12 cellular contexts compared by ENCODE assay signal in the genomic region with DNA sequence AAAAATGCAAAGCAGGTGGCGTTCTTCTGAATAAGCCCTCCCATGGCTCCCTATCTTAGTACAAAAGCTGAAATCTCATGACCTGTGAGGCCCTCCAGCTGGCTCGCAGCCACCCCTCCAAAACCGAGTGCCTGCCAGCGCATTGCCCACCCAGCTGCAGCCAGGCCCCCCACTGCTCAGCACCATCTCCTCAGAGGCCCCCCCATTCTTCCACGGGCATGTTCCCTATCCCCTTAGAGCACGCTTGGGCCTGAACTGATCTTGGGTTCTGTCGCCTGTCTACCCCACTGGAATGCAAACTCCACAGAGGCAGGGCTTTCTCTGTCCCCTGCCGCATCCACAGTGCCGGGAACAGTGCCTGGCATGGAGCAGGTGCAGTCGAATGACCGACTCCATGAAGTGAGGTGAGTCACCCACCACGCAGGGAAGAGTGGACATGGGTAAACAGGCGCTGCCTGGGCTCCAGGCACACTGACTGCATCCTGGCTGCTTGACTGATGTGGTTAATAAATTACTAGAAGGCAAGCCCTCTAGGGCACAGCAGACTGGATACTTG. TPM values are rescaled to one million over a fixed set of nuclear protein-coding genes. Genes with fewer than 3 reads are reported as not detected.
A peak's percentile ranks its signal among the peaks of the same experiment; 100 is the strongest.
DNase-seq lines count a peak whose midpoint lies in the region; ATAC-seq, FAIRE-seq and TF ChIP-seq lines count a peak whose summit lies in the region.
"Had no signal": no experiment of that assay in that cellular context is flagged by ENCODE, and none has a peak within 500 bp of the region (broad histone marks: within the 10 kb centered on the region; RNA-seq: fewer than 3 reads in every experiment).

No MANE protein-coding gene starts in this region.

- TF ChIP-seq CTCF in A549 (IDR thresholded peaks at IDR 0.05) (no peak), body of pancreas (IDR thresholded peaks at IDR 0.05) (no peak), HepG2 (CRISPR knock-in tag; IDR thresholded peaks at IDR 0.05) (no peak)

- FAIRE-seq in A549 (lab: Jason Lieb, UNC), result no peak
- no peak for FAIRE-seq in HepG2 (lab: Jason Lieb, UNC)
- FAIRE-seq: H54 had no signal

- H3K9ac ChIP-seq in HepG2 (ENCODE audit: insufficient read depth, low read depth, low read length), result no peak overlapping the region

- intact Hi-C loops in body of pancreas (cut with DNase I), result no loop called here
- intact Hi-C loops in HepG2 (cut with micrococcal nuclease; ENCODE audit: unreplicated experiment), result no loop called here

- CTCF ChIA-PET in A549 (lab: Yijun Ruan, JAX), result interaction anchor here (1.1 to 1.9 kb wide), 2 partner anchors 25 to 435 kb away, joined by 3 to 10 read pairs; no protein-coding TSS in a partner anchor
- CTCF ChIA-PET in HepG2 (lab: Yijun Ruan, JAX; ENCODE audit: low intra/inter-chr PET ratio, low total read pairs), result no interaction called here

- no peak for TF ChIP-seq RAD21 in A549 (conservative IDR thresholded peaks at IDR 0.05 in 1 of 2, IDR thresholded peaks at IDR 0.05 in 1 of 2)
- no peak for TF ChIP-seq RAD21 in HepG2 (CRISPR knock-in tag; IDR thresholded peaks at IDR 0.05)

- ATAC-seq in A549 (peak; percentile 83 to 88), body of pancreas (peak; percentile 92), HepG2 (peak; percentile 96), HG02588 (IDR thresholded peaks at IDR 0.05; ENCODE audit: unreplicated experiment) (no peak), HG02970 (IDR thresholded peaks at IDR 0.05; ENCODE audit: low FRiP score, unreplicated experiment) (no peak)

- POLR2A ChIA-PET in A549 (lab: Yijun Ruan, JAX), result no interaction called here
- POLR2A ChIA-PET in HepG2 (lab: Yijun Ruan, JAX), result no interaction called here

- peak; percentile 68 for DNase-seq in A549 (ENCODE audit: low read depth in 1 of 2, low spot score in 1 of 2)
- peak; percentile 51 for DNase-seq in LHCN-M2 (ENCODE audit: low read depth)
- DNase-seq in body of pancreas, result peak; percentile 81 to 92 (median 91)
- peak; percentile 61 for DNase-seq in HepG2 (ENCODE audit: low spot score)
- DNase-seq in HUDEP-2 (lab: John Stamatoyannopoulos, UW; ENCODE audit: unreplicated experiment in 76 of 76), result no peak
- no peak for DNase-seq in NCI-H524 (lab: John Stamatoyannopoulos, UW)
- DNase-seq: activated CD8-positive, alpha-beta memory T cell treated with anti-CD3 and anti-CD28 coated beads, Interleukin-2, amount 50 U/mL, for 4 hours had no signal

- H2AFZ ChIP-seq in HepG2 (ENCODE audit: low read length), result no peak overlapping the region

- H4K20me1 ChIP-seq in HepG2 (ENCODE audit: insufficient read depth, low read length), result no peaks in the 10 kb centered on the region

- H3K4me1 ChIP-seq in A549 (peaks cover 28% of the 10 kb centered on the region), body of pancreas (peaks cover 16% of the 10 kb centered on the region), HepG2 (ENCODE audit: insufficient read depth, low read length) (peaks cover 12% of the 10 kb centered on the region)

- H3K36me3 ChIP-seq in body of pancreas (replicated peaks in 1 of 2; ENCODE audit: insufficient read depth in 1 of 2, low read depth in 2 of 2) (no peaks in the 10 kb centered on the region), HepG2 (replicated peaks in 1 of 2; ENCODE audit: control insufficient read depth in 1 of 2, insufficient read depth in 2 of 2, low read length in 2 of 2) (no peaks in the 10 kb centered on the region)

- 20% methylated on average over 9 of the region's 13 CpGs for WGBS in A549 (ENCODE audit: missing lambda C conversion rate)
- 29 to 33% methylated on average over 9 to 13 of the region's 13 CpGs for WGBS in body of pancreas, 2 donors
- 17% methylated on average over 11 of the region's 13 CpGs for WGBS in HepG2 (ENCODE audit: low lambda C conversion rate)

- no TSS peak for BruUV-seq in HepG2 (replicated peaks; lab: Mats Ljungman, UMichigan)

- no peaks in the 10 kb centered on the region for H3K27me3 ChIP-seq in body of pancreas
- H3K27me3 ChIP-seq in HepG2 (ENCODE audit: control insufficient read depth in 1 of 2, insufficient read depth in 2 of 2, low read length in 2 of 2), result peaks cover 1 to 59% of the 10 kb centered on the region in 2 experiments; a peak in 4 of 5 replicates

- TF ChIP-seq EP300 in A549 (IDR thresholded peaks at IDR 0.05), result no peak
- TF ChIP-seq EP300 in HepG2 (IDR thresholded peaks at IDR 0.05; ENCODE audit: low read depth in 2 of 2, low read length in 2 of 2), result no peak
- no peak for TF ChIP-seq EP300 in HepG2 (CRISPR knock-in tag; IDR thresholded peaks at IDR 0.05; ENCODE audit: borderline replicate concordance)

- H3K4me2 ChIP-seq in A549 (peak overlapping the region; percentile 80), HepG2 (ENCODE audit: low read depth, low read length) (no peak overlapping the region)

- peak overlapping the region; percentile 60 to 80; a peak in 5 of 6 replicates for H3K27ac ChIP-seq in A549
- H3K27ac ChIP-seq in body of pancreas, result peak overlapping the region; percentile 45 to 84 (median 80)
- H3K27ac ChIP-seq in HepG2 (ENCODE audit: extremely low read length, insufficient read depth, low read length), result no peak overlapping the region

- in situ Hi-C loops in HepG2 (cut with HindIII; ENCODE audit: extremely low pct_ligation_motif_present, low pct_unique_long_range_greater_than_20kb), result no loop called here

- H3K4me3 ChIP-seq in A549 (no peak overlapping the region), body of pancreas (no peak overlapping the region), HepG2 (replicated peaks in 1 of 3; ENCODE audit: insufficient read depth in 1 of 3, low read depth in 2 of 3, low read length in 3 of 3) (no peak overlapping the region)

- H3K79me2 ChIP-seq in HepG2 (ENCODE audit: insufficient read depth, low read length), result no peaks in the 10 kb centered on the region

- H3K9me3 ChIP-seq in A549, result no peaks in the 10 kb centered on the region
- H3K9me3 ChIP-seq in body of pancreas, result no peaks in the 10 kb centered on the region
- no peaks in the 10 kb centered on the region for H3K9me3 ChIP-seq in HepG2 (ENCODE audit: low read length)

- TF ChIP-seq POLR2A in A549 (IDR thresholded peaks at IDR 0.05; ENCODE audit: low read length), result no peak
- peak in 2 of 3 donors; percentile 17 to 36 for TF ChIP-seq POLR2A in body of pancreas (IDR thresholded peaks at IDR 0.05)
- no peak for TF ChIP-seq POLR2A in HepG2 (IDR thresholded peaks at IDR 0.05; ENCODE audit: insufficient read depth in 1 of 2, low read depth in 2 of 2, low read length in 2 of 2)

RNA-seq across cellular contexts. Expression of a gene that starts 11.3 kb away (rescaled TPM):
- polyA plus RNA-seq in A549 (2011; rRNA removed), result 1.1 and 1.2 TPM in 2 replicates
- 0.16 and 0.21 TPM in 2 replicates for polyA plus RNA-seq in A549 (2012; cell fraction: cytosol; rRNA removed)
- 0.11 and 0.18 TPM in 2 replicates for polyA plus RNA-seq in A549 (2012; cell fraction: nucleus; rRNA removed)
- polyA plus RNA-seq in A549 (2017; fragmentation: RNase III; extraction: RNeasy Plus Mini Kit Qiagen cat#74134 plus additional on column Dnase treatment), result 0.46 to 0.51 TPM (median 0.47 TPM) in 3 replicates
- polyA minus RNA-seq in A549 (2011; rRNA and poly(A)+ RNA removed), result 0.39 and 0.66 TPM in 2 replicates
- 1.2 and 1.7 TPM in 2 replicates for total RNA-seq in LHCN-M2 (2014; rRNA removed)
- 0.51 TPM for polyA plus RNA-seq in LHCN-M2 (2012)
- total RNA-seq in body of pancreas, result 1 to 10 TPM; 4.0 to 4.4 TPM
- not detected in 2 replicates for total RNA-seq in HepG2 (2016; rRNA removed; fragmentation: Illumina TruSeq; extraction: Trizol)
- not detected in 2 replicates for total RNA-seq in HepG2 (2016; cell fraction: cytosol; rRNA removed; fragmentation: Illumina TruSeq; extraction: Trizol; ENCODE audit: low read depth)
- total RNA-seq in HepG2 (2016; cell fraction: insoluble cytoplasmic fraction; rRNA removed; fragmentation: Illumina TruSeq; extraction: Trizol), result not detected in 2 replicates
- total RNA-seq in HepG2 (2016; cell fraction: membrane; rRNA removed; fragmentation: Illumina TruSeq; extraction: Trizol), result not detected in 2 replicates
- not detected in 2 replicates for total RNA-seq in HepG2 (2016; cell fraction: nucleus; rRNA removed; fragmentation: Illumina TruSeq; extraction: Trizol)
- polyA plus RNA-seq in HepG2 (2011; rRNA removed), result not detected in 2 replicates
- not detected in 2 replicates for polyA plus RNA-seq in HepG2 (2011; cell fraction: cytosol; rRNA removed)
- not detected in 2 replicates for polyA plus RNA-seq in HepG2 (2011; cell fraction: nucleus; rRNA removed)
- polyA plus RNA-seq in HepG2 (2012), result not detected in 2 replicates
- not detected in 2 replicates for polyA plus RNA-seq in HepG2 (2016; cell fraction: cytosol; fragmentation: Illumina TruSeq; extraction: Trizol; ENCODE audit: low read depth)
- polyA plus RNA-seq in HepG2 (2016; cell fraction: insoluble cytoplasmic fraction; fragmentation: Illumina TruSeq; extraction: Trizol; ENCODE audit: low read depth), result not detected in 2 replicates
- polyA plus RNA-seq in HepG2 (2016; cell fraction: membrane; fragmentation: Illumina TruSeq; extraction: Trizol; ENCODE audit: low read depth), result not detected in 2 replicates
- not detected in 2 replicates for polyA plus RNA-seq in HepG2 (2016; cell fraction: nucleus; fragmentation: Illumina TruSeq; extraction: Trizol; ENCODE audit: insufficient read depth, low read depth)
- not detected in 2 replicates for polyA minus RNA-seq in HepG2 (2011; rRNA and poly(A)+ RNA removed; ENCODE audit: low replicate concordance)
- not detected in 2 replicates for polyA minus RNA-seq in HepG2 (2011; cell fraction: cytosol; rRNA and poly(A)+ RNA removed)
- polyA minus RNA-seq in HepG2 (2011; cell fraction: nucleus; rRNA and poly(A)+ RNA removed), result not detected in 2 replicates

RNA-seq across cellular contexts. Expression of a gene that starts 38.9 kb away (rescaled TPM):
- not detected in 2 replicates for polyA plus RNA-seq in A549 (2011; rRNA removed)
- polyA plus RNA-seq in A549 (2012; cell fraction: cytosol; rRNA removed), result not detected in 2 replicates
- polyA plus RNA-seq in A549 (2012; cell fraction: nucleus; rRNA removed), result not detected in 2 replicates
- polyA plus RNA-seq in A549 (2017; fragmentation: RNase III; extraction: RNeasy Plus Mini Kit Qiagen cat#74134 plus additional on column Dnase treatment), result not detected in 3 replicates
- polyA minus RNA-seq in A549 (2011; rRNA and poly(A)+ RNA removed), result not detected in 2 replicates
- total RNA-seq in LHCN-M2 (2014; rRNA removed), result 0.06 and 0.13 TPM in 2 replicates
- polyA plus RNA-seq in LHCN-M2 (2012), result 0.02 TPM
- under 1 TPM in 1 of 2 donors, not detected in 1; 0.26 TPM for total RNA-seq in body of pancreas
- not detected in 2 replicates for total RNA-seq in HepG2 (2016; rRNA removed; fragmentation: Illumina TruSeq; extraction: Trizol)
- total RNA-seq in HepG2 (2016; cell fraction: cytosol; rRNA removed; fragmentation: Illumina TruSeq; extraction: Trizol; ENCODE audit: low read depth), result not detected in 2 replicates
- not detected in 2 replicates for total RNA-seq in HepG2 (2016; cell fraction: insoluble cytoplasmic fraction; rRNA removed; fragmentation: Illumina TruSeq; extraction: Trizol)
- not detected in 2 replicates for total RNA-seq in HepG2 (2016; cell fraction: membrane; rRNA removed; fragmentation: Illumina TruSeq; extraction: Trizol)
- total RNA-seq in HepG2 (2016; cell fraction: nucleus; rRNA removed; fragmentation: Illumina TruSeq; extraction: Trizol), result not detected in 2 replicates
- not detected in 2 replicates for polyA plus RNA-seq in HepG2 (2011; rRNA removed)
- polyA plus RNA-seq in HepG2 (2011; cell fraction: cytosol; rRNA removed), result not detected in 2 replicates
- not detected in 2 replicates for polyA plus RNA-seq in HepG2 (2011; cell fraction: nucleus; rRNA removed)
- not detected in 2 replicates for polyA plus RNA-seq in HepG2 (2012)
- polyA plus RNA-seq in HepG2 (2016; cell fraction: cytosol; fragmentation: Illumina TruSeq; extraction: Trizol; ENCODE audit: low read depth), result not detected in 2 replicates
- polyA plus RNA-seq in HepG2 (2016; cell fraction: insoluble cytoplasmic fraction; fragmentation: Illumina TruSeq; extraction: Trizol; ENCODE audit: low read depth), result not detected in 2 replicates
- polyA plus RNA-seq in HepG2 (2016; cell fraction: membrane; fragmentation: Illumina TruSeq; extraction: Trizol; ENCODE audit: low read depth), result not detected in 2 replicates
- polyA plus RNA-seq in HepG2 (2016; cell fraction: nucleus; fragmentation: Illumina TruSeq; extraction: Trizol; ENCODE audit: insufficient read depth, low read depth), result not detected in 2 replicates
- polyA minus RNA-seq in HepG2 (2011; rRNA and poly(A)+ RNA removed; ENCODE audit: low replicate concordance), result not detected in 2 replicates
- polyA minus RNA-seq in HepG2 (2011; cell fraction: cytosol; rRNA and poly(A)+ RNA removed), result not detected in 2 replicates
- polyA minus RNA-seq in HepG2 (2011; cell fraction: nucleus; rRNA and poly(A)+ RNA removed), result not detected in 2 replicates
- total RNA-seq: lung microvascular endothelial cell; T-helper 2 cell treated with Interferon-gamma antibody and Interleukin-4, amounts not matched to agents 100 ng/mL and 5 ng/mL, for 36 hours had no signal

Comparison
In these comparisons a context has a peak if more than half of its experiments do, and no peak if none do; other contexts are left out.
1. ATAC-seq: peak in A549 (2 of 2), body of pancreas (single experiment) and HepG2 (single experiment); none in HG02588 (single experiment) and HG02970 (single experiment).
2. DNase-seq: peak in A549 (2 of 2), LHCN-M2 (single experiment), body of pancreas (4 of 4) and HepG2 (single experiment); none in HUDEP-2 (0 of 76) and NCI-H524 (0 of 2).
3. POLR2A ChIP-seq: peak in body of pancreas (2 of 3); none in A549 (single experiment) and HepG2 (0 of 2).